8 cellular contexts compared by ENCODE assay signal in genomic region chr16:4615389-4616046, GRCh38. TPM values are rescaled to one million over a fixed set of nuclear protein-coding genes. Genes with fewer than 3 reads are reported as not detected.
DNase-seq lines count a peak whose midpoint lies in the region; ATAC-seq, FAIRE-seq and TF ChIP-seq lines count a peak whose summit lies in the region.

No MANE protein-coding gene starts in this region.

- H3K27me3 ChIP-seq in heart right ventricle = no peaks in the 10 kb centered on the region
- H3K27me3 ChIP-seq in brain microvascular endothelial cell (replicated peaks) = no peaks in the 10 kb centered on the region
- H3K27me3 ChIP-seq in mesendoderm (ENCODE audit: insufficient read depth, low read length, poor library complexity) = no peaks in the 10 kb centered on the region

- H3K27ac ChIP-seq in heart right ventricle = peak overlapping the region; percentile 76 to 100 (median 95)
- peak overlapping the region; percentile 88 for H3K27ac ChIP-seq in brain microvascular endothelial cell
- peak overlapping the region; percentile 48 for H3K27ac ChIP-seq in mesendoderm (ENCODE audit: low read depth, low read length)

- WGBS in heart right ventricle, 2 donors = 69 to 72% methylated on average over 38 of the region's 38 CpGs
- WGBS in mesendoderm (ENCODE audit: extremely low coverage, insufficient coverage, low lambda C conversion rate) = no CpG with 5 or more reads among the region's 38 CpGs

- H3K4me3 ChIP-seq in heart right ventricle (peak overlapping the region; percentile 70 to 90 (median 86)), brain microvascular endothelial cell (ENCODE audit: low read depth, low read length) (peak overlapping the region; percentile 67), mesendoderm (ENCODE audit: low read length) (no peak overlapping the region)

- peak overlapping the region; percentile 76 for H3K9ac ChIP-seq in mesendoderm (ENCODE audit: low read length)

- H4K8ac ChIP-seq in mesendoderm (ENCODE audit: low read depth, low read length) = peak overlapping the region; percentile 84

- H3K4me2 ChIP-seq in mesendoderm (ENCODE audit: low read length) = peak overlapping the region; percentile 45

- FAIRE-seq in urothelium cell line (lab: Jason Lieb, UNC) = peak; percentile 13

- H2AK5ac ChIP-seq in mesendoderm (ENCODE audit: low read length) = peak overlapping the region; percentile 94

- peaks cover 13 to 68% (median 50%) of the 10 kb centered on the region in 9 donors for H3K4me1 ChIP-seq in heart right ventricle
- peaks cover 7% of the 10 kb centered on the region for H3K4me1 ChIP-seq in mesendoderm (ENCODE audit: control insufficient read depth, low read depth, low read length)

- no peak overlapping the region for H3K23ac ChIP-seq in mesendoderm (ENCODE audit: low read length)

- intact Hi-C loops in heart right ventricle (cut with DNase I) (loop anchor here in 2 of 10 donors (1.0 to 2.0 kb wide), 2 partner anchors 9 to 67 kb away; partner anchors contain the start of gene MGRN1 (in 1 of the 2)), Right ventricle myocardium superior (cut with DNase I) (no loop called here)

- DNase-seq in heart right ventricle (peak in 1 of 2 donors; percentile 39), Right ventricle myocardium superior (no peak), brain microvascular endothelial cell (no peak), mesendoderm (no peak), urothelium cell line (ENCODE audit: low spot score) (no peak), NCI-H748 (lab: John Stamatoyannopoulos, UW; ENCODE audit: unreplicated experiment) (no peak), NOMO-1 treated with dmso at 0.1 percent for 144 hours (lab: John Stamatoyannopoulos, UW; ENCODE audit: unreplicated experiment) (no peak)

- H3K36me3 ChIP-seq in heart right ventricle (peaks cover 0 to 4% (median 0%) of the 10 kb centered on the region in 9 donors), brain microvascular endothelial cell (replicated peaks) (no peaks in the 10 kb centered on the region), mesendoderm (ENCODE audit: control insufficient read depth, insufficient read depth, low read length) (no peaks in the 10 kb centered on the region)

- peak overlapping the region; percentile 33 for H3K18ac ChIP-seq in mesendoderm (ENCODE audit: low read length)

- H3K79me1 ChIP-seq in mesendoderm (ENCODE audit: low read length) = peaks cover 12% of the 10 kb centered on the region

- peak overlapping the region; percentile 90 for H3K56ac ChIP-seq in mesendoderm (ENCODE audit: low read length)

- no peak overlapping the region for H2BK120ac ChIP-seq in mesendoderm (ENCODE audit: low read depth, low read length)

- peak in 3 of 8 donors; percentile 0 to 9 (median 0) for ATAC-seq in heart right ventricle
- no peak for ATAC-seq in Right ventricle myocardium superior (ENCODE audit: poor library complexity)
- no peak for ATAC-seq in GM19351 (IDR thresholded peaks at IDR 0.05; ENCODE audit: unreplicated experiment)

- TF ChIP-seq CTCF in heart right ventricle (IDR thresholded peaks at IDR 0.05) (no peak), brain microvascular endothelial cell (IDR thresholded peaks at IDR 0.05; ENCODE audit: low read depth, low read length, missing control alignments) (no peak)

- peak overlapping the region; percentile 41 for H3K4ac ChIP-seq in mesendoderm (ENCODE audit: low read depth, low read length)

- H3K9me3 ChIP-seq in heart right ventricle = no peaks in the 10 kb centered on the region

- H2BK15ac ChIP-seq in mesendoderm (replicated peaks; ENCODE audit: low read depth) = no peak overlapping the region

- in situ Hi-C loops in brain microvascular endothelial cell (cut with HindIII; ENCODE audit: low pct_ligation_motif_present, low sequenced_read_pairs) = no loop called here

- peak overlapping the region; percentile 46 for H2BK5ac ChIP-seq in mesendoderm (ENCODE audit: low read length)

- peaks cover 33% of the 10 kb centered on the region for H3K79me2 ChIP-seq in mesendoderm (ENCODE audit: control insufficient read depth, insufficient read depth, low read length)

- no peak overlapping the region for H4K5ac ChIP-seq in mesendoderm (ENCODE audit: low read length)

RNA-seq across cellular contexts. Expression of gene UBALD1, which starts 0.8 kb away (rescaled TPM):
- total RNA-seq in heart right ventricle = 10 to 100 TPM; 14.7 to 34.4 (median 20.4) TPM
- polyA plus RNA-seq in heart right ventricle = 10 to 100 TPM; 19.4 to 39.4 TPM
- total RNA-seq in Right ventricle myocardium superior = 27.5 TPM
- 51.1 TPM for polyA plus RNA-seq in mesendoderm (2013, experiment 1 of 2)
- 52.2 TPM for polyA plus RNA-seq in mesendoderm (2013, experiment 2 of 2)

RNA-seq across cellular contexts. Expression of gene MGRN1, which starts 9.1 kb away (rescaled TPM):
- total RNA-seq in heart right ventricle = 10 to 100 TPM; 32.2 to 73.5 (median 42.9) TPM
- polyA plus RNA-seq in heart right ventricle = 10 to 100 TPM; 19.2 to 20.3 TPM
- 27.9 TPM for total RNA-seq in Right ventricle myocardium superior
- polyA plus RNA-seq in mesendoderm (2013, experiment 1 of 2) = 43.1 TPM
- 43.5 TPM for polyA plus RNA-seq in mesendoderm (2013, experiment 2 of 2)

RNA-seq across cellular contexts. Expression of gene C16orf96, which starts 59.4 kb away (rescaled TPM):
- total RNA-seq in heart right ventricle (under 1 TPM; 0.06 to 0.21 (median 0.09) TPM), Right ventricle myocardium superior (0.11 TPM)
- polyA plus RNA-seq in heart right ventricle = under 1 TPM in 1 of 2 donors, not detected in 1; 0.01 TPM
- 0.20 TPM for polyA plus RNA-seq in mesendoderm (2013, experiment 1 of 2)
- polyA plus RNA-seq in mesendoderm (2013, experiment 2 of 2) = 0.27 TPM
